23 cellular contexts compared by ENCODE assay signal in the genomic region with DNA sequence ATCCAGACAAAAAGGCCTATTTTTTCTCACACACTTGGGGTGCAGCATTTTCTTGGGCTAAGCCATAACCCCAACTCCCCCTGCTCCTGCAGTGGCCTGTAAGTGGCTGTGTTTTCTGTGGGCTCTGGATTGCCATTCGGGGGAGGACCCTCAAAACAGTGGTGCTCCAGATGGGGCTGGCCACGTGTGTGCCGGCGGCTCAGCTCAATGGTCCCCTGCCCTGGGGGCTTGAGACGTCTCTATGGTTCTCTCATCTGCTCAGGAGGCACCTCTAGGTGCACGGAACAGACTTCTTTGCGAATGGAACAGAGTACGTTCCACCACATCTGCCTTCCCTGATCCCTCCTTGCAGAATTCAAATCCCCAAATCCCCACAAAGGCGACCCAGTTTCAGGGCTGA.
"Had no signal": no experiment of that assay in that cellular context is flagged by ENCODE, and none has a peak within 500 bp of the region (broad histone marks: within the 10 kb centered on the region; RNA-seq: fewer than 3 reads in every experiment).

No MANE protein-coding gene starts in this region.

- DNase-seq: cerebellar nuclear complex; dermis blood vessel endothelial cell; dorsolateral prefrontal cortex; effector CD4-positive, alpha-beta T cell; effector memory CD4-positive, alpha-beta T cell; foreskin keratinocyte; heart left ventricle; immature natural killer cell; islet precursor cell; kidney; kidney glomerular epithelial cell; left colon; left ventricle myocardium inferior; lower lobe of right lung; mesenchymal stem cell; midbrain had no signal

- FAIRE-seq: colon, endothelial cell of umbilical vein, frontal cortex, kidney had no signal

- H3K4me1 ChIP-seq: esophagus muscularis mucosa, foreskin keratinocyte, gastroesophageal sphincter, heart left ventricle, left ventricle myocardium inferior, lower lobe of right lung had no signal

- H3K4me3 ChIP-seq: coronary artery, dorsolateral prefrontal cortex, esophagus muscularis mucosa, gastroesophageal sphincter, heart left ventricle, hepatocyte, left ventricle myocardium inferior, lower lobe of right lung had no signal

- H3K27ac Mint-ChIP-seq: immature natural killer cell had no signal

- H3K27ac ChIP-seq: coronary artery, dorsolateral prefrontal cortex, esophagus muscularis mucosa, foreskin keratinocyte, gastroesophageal sphincter, heart left ventricle, hepatocyte, left ventricle myocardium inferior, lower lobe of right lung had no signal

- H3K36me3 ChIP-seq: esophagus muscularis mucosa, gastroesophageal sphincter, heart left ventricle, left ventricle myocardium inferior, lower lobe of right lung had no signal

- H3K4me2 ChIP-seq: hepatocyte had no signal

- H3K4me1 Mint-ChIP-seq: immature natural killer cell had no signal

- H3K9me3 ChIP-seq: esophagus muscularis mucosa, gastroesophageal sphincter, heart left ventricle, left ventricle myocardium inferior, lower lobe of right lung had no signal

- H3K27me3 ChIP-seq: foreskin keratinocyte, hepatocyte had no signal

- H3K36me3 Mint-ChIP-seq: immature natural killer cell had no signal

- H3K4me3 Mint-ChIP-seq: immature natural killer cell had no signal

- H2AFZ ChIP-seq: hepatocyte had no signal
